Comparison of ENCODE assay signal across 16 cellular contexts in the genomic region with DNA sequence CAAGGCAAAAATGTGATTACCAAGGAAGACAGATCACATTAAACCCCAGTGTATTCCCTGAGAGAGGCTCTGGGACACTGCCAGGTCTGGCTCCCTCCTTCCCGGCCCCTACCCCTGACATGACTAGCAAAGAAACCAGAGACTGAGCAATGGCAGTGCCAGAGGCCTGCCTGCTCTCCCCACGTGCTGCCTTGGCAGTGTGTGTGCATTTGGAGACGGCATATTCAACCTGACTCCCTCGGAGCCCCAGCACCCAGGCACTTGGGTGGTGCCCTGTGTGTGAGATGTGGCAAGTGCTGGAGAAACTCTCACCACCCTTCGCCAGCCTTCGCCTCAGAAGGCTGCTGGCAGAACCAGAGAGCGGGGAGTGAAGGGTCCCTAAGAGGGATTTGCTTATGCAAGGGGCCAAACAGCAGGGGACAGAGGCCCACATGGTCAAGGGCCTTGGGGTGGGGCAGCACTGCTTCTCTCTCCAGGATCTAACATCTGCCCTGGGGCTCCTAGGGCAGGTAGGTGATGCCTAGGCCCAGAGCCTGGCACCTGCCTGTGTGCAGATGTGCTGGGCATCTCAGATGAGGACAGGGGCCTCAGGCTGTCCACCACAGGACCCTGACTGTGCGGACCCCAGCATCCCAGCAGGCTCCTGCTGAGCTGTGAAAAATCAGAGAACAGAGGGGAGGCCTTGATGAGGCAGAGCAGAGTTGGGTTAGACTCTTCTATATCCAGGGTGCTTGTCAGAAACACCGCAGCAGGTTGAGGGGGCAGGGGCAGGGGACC. TPM values are rescaled to one million over a fixed set of nuclear protein-coding genes. Genes with fewer than 3 reads are reported as not detected.
A peak's percentile ranks its signal among the peaks of the same experiment; 100 is the strongest.
DNase-seq lines count a peak whose midpoint lies in the region; ATAC-seq and TF ChIP-seq lines count a peak whose summit lies in the region.
"Had no signal": no experiment of that assay in that cellular context is flagged by ENCODE, and none has a peak within 500 bp of the region (broad histone marks: within the 10 kb centered on the region; RNA-seq: fewer than 3 reads in every experiment).

No MANE protein-coding gene starts in this region.

- no peak overlapping the region for H2AFZ ChIP-seq in H9 (ENCODE audit: low read length)
- H2AFZ ChIP-seq in osteoblast (ENCODE audit: low read length) = no peak overlapping the region

- H3K23me2 ChIP-seq in H9 (ENCODE audit: insufficient read length, low read depth, low read length, poor library complexity, severe bottlenecking) = no peaks in the 10 kb centered on the region

- no peaks in the 10 kb centered on the region for H3K9me3 Mint-ChIP-seq in H9
- H3K9me3 Mint-ChIP-seq in brain = no peaks in the 10 kb centered on the region
- H3K9me3 Mint-ChIP-seq: activated CD4-positive, alpha-beta T cell treated with anti-CD3 and anti-CD28 coated beads, Interleukin-2, amount 10 ng/mL, durations not matched to agents 24 days and 14 days; nephron; stimulated activated naive CD8-positive, alpha-beta T cell treated with anti-CD3 and anti-CD28 coated beads, Interleukin-15, Interleukin-2, amounts not matched to agents 100 ng/mL and 50 ng/mL, for 24 hours had no signal

- no peaks in the 10 kb centered on the region for H3K36me3 ChIP-seq in BLaER1 treated with 17β-estradiol and CSF1 and Interleukin-3, amounts not matched to agents 10 nM and 100 nM
- no peaks in the 10 kb centered on the region for H3K36me3 ChIP-seq in osteoblast (ENCODE audit: insufficient read depth, low read length)

- H3K36me3 Mint-ChIP-seq in H9 (ENCODE audit: insufficient read depth in 1 of 3, low read depth in 3 of 3) = no peaks in the 10 kb centered on the region; a peak in 1 of 7 replicates
- H3K36me3 Mint-ChIP-seq in brain = no peaks in the 10 kb centered on the region
- H3K36me3 Mint-ChIP-seq: activated CD8-positive, alpha-beta memory T cell treated with anti-CD3 and anti-CD28 coated beads, Interleukin-2, amount 10 ng/mL, durations not matched to agents 7 days and 5 days had no signal

- peaks cover 0 to 59% (median 0%) of the 10 kb centered on the region in 11 experiments; a peak in 7 of 22 replicates for H3K27me3 ChIP-seq in BLaER1 treated with 17β-estradiol and CSF1 and Interleukin-3, amounts not matched to agents 10 nM and 100 nM
- H3K27me3 ChIP-seq in H9 (ENCODE audit: insufficient read depth, low read length) (no peaks in the 10 kb centered on the region), osteoblast (ENCODE audit: insufficient read depth, low read length) (no peaks in the 10 kb centered on the region)

- H3K4me3 Mint-ChIP-seq in H9 = no peak overlapping the region; a peak in 1 of 5 replicates
- no peak overlapping the region for H3K4me3 Mint-ChIP-seq in brain
- H3K4me3 Mint-ChIP-seq: activated CD4-positive, alpha-beta T cell treated with anti-CD3 and anti-CD28 coated beads, Interleukin-2, amount 10 ng/mL, durations not matched to agents 24 days and 14 days; activated CD8-positive, alpha-beta memory T cell treated with anti-CD3 and anti-CD28 coated beads, Interleukin-2, amount 10 ng/mL, durations not matched to agents 7 days and 5 days; nephron; stimulated activated naive CD8-positive, alpha-beta T cell treated with anti-CD3 and anti-CD28 coated beads, Interleukin-15, Interleukin-2, amounts not matched to agents 100 ng/mL and 50 ng/mL, for 24 hours had no signal

- TF ChIP-seq CTCF in H9 (conservative IDR thresholded peaks at IDR 0.05) = no peak
- TF ChIP-seq CTCF in brain (conservative IDR thresholded peaks at IDR 0.05) = no peak
- TF ChIP-seq CTCF in osteoblast (IDR thresholded peaks at IDR 0.05; ENCODE audit: extremely low read depth, low read depth, low read length) = no peak

- peak overlapping the region in 3 of 11 experiments; percentile 26 to 48 (median 42); a peak in 3 of 22 replicates for H3K9ac ChIP-seq in BLaER1 treated with 17β-estradiol and CSF1 and Interleukin-3, amounts not matched to agents 10 nM and 100 nM
- H3K9ac ChIP-seq in H9 (ENCODE audit: extremely low read depth, insufficient read length, low read length) = no peak overlapping the region

- no peak overlapping the region; the same call in 1 of the 2 replicates for H3K14ac ChIP-seq in H9 (ENCODE audit: insufficient read depth, low read length)

- H2BK12ac ChIP-seq in H9 (ENCODE audit: insufficient read length, low read depth, low read length) = no peak overlapping the region

- peaks cover 22 to 23% of the 10 kb centered on the region in 2 experiments for H3K4me1 Mint-ChIP-seq in H9
- peaks cover 59% of the 10 kb centered on the region for H3K4me1 Mint-ChIP-seq in brain
- H3K4me1 Mint-ChIP-seq: activated CD8-positive, alpha-beta memory T cell treated with anti-CD3 and anti-CD28 coated beads, Interleukin-2, amount 10 ng/mL, durations not matched to agents 7 days and 5 days had no signal

- WGBS in H9 (ENCODE audit: extremely low coverage, insufficient read length, low lambda C conversion rate) = no CpG with 5 or more reads among the region's 9 CpGs

- H4K8ac ChIP-seq in H9 (replicated peaks; ENCODE audit: insufficient read length, low read depth, low read length) = no peak overlapping the region

- ATAC-seq in HG02970 (IDR thresholded peaks at IDR 0.05; ENCODE audit: low FRiP score, unreplicated experiment) = no peak
- ATAC-seq: activated CD8-positive, alpha-beta memory T cell treated with anti-CD3 and anti-CD28 coated beads, Interleukin-2, amount 10 ng/mL, durations not matched to agents 7 days and 5 days; HCT116 had no signal

- H2BK20ac ChIP-seq in H9 (ENCODE audit: low read depth, low read length, poor library complexity, severe bottlenecking) = no peak overlapping the region

- H3T11ph ChIP-seq in H9 (ENCODE audit: low read length) = no peak overlapping the region

- no peak overlapping the region for H3K23ac ChIP-seq in H9 (ENCODE audit: insufficient read length, low read depth, low read length)

- H3K4ac ChIP-seq in H9 (ENCODE audit: low read depth, low read length) = no peak overlapping the region

- H4K5ac ChIP-seq in H9 (ENCODE audit: insufficient read length, low read depth, low read length) = no peak overlapping the region

- no peak overlapping the region for H2AK5ac ChIP-seq in H9 (ENCODE audit: insufficient read length, low read length)

- peaks cover 65 to 87% (median 83%) of the 10 kb centered on the region in 10 experiments for H3K4me1 ChIP-seq in BLaER1 treated with 17β-estradiol and CSF1 and Interleukin-3, amounts not matched to agents 10 nM and 100 nM
- no peaks in the 10 kb centered on the region for H3K4me1 ChIP-seq in H9 (ENCODE audit: insufficient read depth, low read length)
- peaks cover 20% of the 10 kb centered on the region for H3K4me1 ChIP-seq in osteoblast (ENCODE audit: insufficient read depth, low read length)

- no peak overlapping the region for H2BK5ac ChIP-seq in H9 (ENCODE audit: insufficient read length, low read length)

- peaks cover 0 to 100% (median 37%) of the 10 kb centered on the region in 11 experiments; a peak in 19 of 22 replicates for H4K20me1 ChIP-seq in BLaER1 treated with 17β-estradiol and CSF1 and Interleukin-3, amounts not matched to agents 10 nM and 100 nM
- no peaks in the 10 kb centered on the region for H4K20me1 ChIP-seq in H9 (ENCODE audit: control insufficient read depth, insufficient read depth, insufficient read length)
- no peaks in the 10 kb centered on the region for H4K20me1 ChIP-seq in osteoblast (ENCODE audit: insufficient read depth, low read length)

- H3K9me3 ChIP-seq in BLaER1 treated with 17β-estradiol and CSF1 and Interleukin-3, amounts not matched to agents 10 nM and 100 nM (replicated peaks in 1 of 11) = no peaks in the 10 kb centered on the region
- H3K9me3 ChIP-seq in H9 (ENCODE audit: control insufficient read depth, low read depth, low read length) (no peaks in the 10 kb centered on the region), osteoblast (ENCODE audit: low read depth, low read length) (no peaks in the 10 kb centered on the region)

- H3K56ac ChIP-seq in H9 (ENCODE audit: insufficient read length, low read depth, low read length) = no peak overlapping the region

- no peak overlapping the region for H3K4me3 ChIP-seq in BLaER1 treated with 17β-estradiol and CSF1 and Interleukin-3, amounts not matched to agents 10 nM and 100 nM
- no peak overlapping the region for H3K4me3 ChIP-seq in osteoblast (ENCODE audit: insufficient read depth, low read length)

- peak overlapping the region; percentile 76 to 96 (median 90); a peak in 20 of 22 replicates for H3K4me2 ChIP-seq in BLaER1 treated with 17β-estradiol and CSF1 and Interleukin-3, amounts not matched to agents 10 nM and 100 nM
- H3K4me2 ChIP-seq in H9 (ENCODE audit: insufficient read depth, insufficient read length, low read length) (no peak overlapping the region), osteoblast (ENCODE audit: insufficient read depth, low read length) (no peak overlapping the region)

- no peak overlapping the region for H3K18ac ChIP-seq in H9 (ENCODE audit: insufficient read length, low read depth, low read length)

- H2BK15ac ChIP-seq in H9 (ENCODE audit: low read depth, low read length) = no peak overlapping the region

- no peak for DNase-seq in H9
- peak; percentile 76 for DNase-seq in osteoblast (ENCODE audit: insufficient read length, low spot score, missing footprints)
- no peak for DNase-seq in NK-92 treated with Interleukin-12 subunit alpha and Interleukin-12 subunit beta, amount 100 ng/mL, for 24 hours (lab: John Stamatoyannopoulos, UW)
- DNase-seq in medulla oblongata (ENCODE audit: extremely low spot score) = no peak
- DNase-seq in HT-29 (ENCODE audit: low spot score) = no peak
- DNase-seq: activated CD4-positive, alpha-beta T cell treated with anti-CD3 and anti-CD28 coated beads, Interleukin-2, amount 10 ng/mL, durations not matched to agents 24 days and 14 days; activated CD8-positive, alpha-beta memory T cell treated with anti-CD3 and anti-CD28 coated beads, Interleukin-2, amount 10 ng/mL, durations not matched to agents 7 days and 5 days; cortex of kidney; NCI-H1105 had no signal

- peak overlapping the region in 1 of 11 experiments; percentile 59; a peak in 2 of 22 replicates for H3K27ac ChIP-seq in BLaER1 treated with 17β-estradiol and CSF1 and Interleukin-3, amounts not matched to agents 10 nM and 100 nM
- H3K27ac ChIP-seq in H9 (ENCODE audit: insufficient read length, low read depth, low read length) = no peak overlapping the region
- no peak overlapping the region for H3K27ac ChIP-seq in osteoblast (ENCODE audit: low read depth, low read length)

- no peaks in the 10 kb centered on the region for H3K79me1 ChIP-seq in H9 (ENCODE audit: insufficient read depth, low read depth, low read length, poor library complexity, severe bottlenecking)

- no peak overlapping the region for H4K91ac ChIP-seq in H9 (ENCODE audit: insufficient read length, low read depth, low read length)

- H2BK120ac ChIP-seq in H9 (ENCODE audit: low read depth, low read length, poor library complexity, severe bottlenecking) = no peak overlapping the region

- H3K27me3 Mint-ChIP-seq in H9 (ENCODE audit: low read depth) (no peaks in the 10 kb centered on the region), brain (peaks cover 5% of the 10 kb centered on the region)
- H3K27me3 Mint-ChIP-seq: activated CD4-positive, alpha-beta T cell treated with anti-CD3 and anti-CD28 coated beads, Interleukin-2, amount 10 ng/mL, durations not matched to agents 24 days and 14 days; activated CD8-positive, alpha-beta memory T cell treated with anti-CD3 and anti-CD28 coated beads, Interleukin-2, amount 10 ng/mL, durations not matched to agents 7 days and 5 days; progenitor cell of endocrine pancreas; stimulated activated naive CD8-positive, alpha-beta T cell treated with anti-CD3 and anti-CD28 coated beads, Interleukin-15, Interleukin-2, amounts not matched to agents 100 ng/mL and 50 ng/mL, for 24 hours had no signal

- no peaks in the 10 kb centered on the region for H3K79me2 ChIP-seq in H9 (ENCODE audit: insufficient read depth, low read length)
- no peaks in the 10 kb centered on the region for H3K79me2 ChIP-seq in osteoblast (ENCODE audit: insufficient read depth, low read length)

- H3K27ac Mint-ChIP-seq in H9 (peak overlapping the region; percentile 36 to 72 (median 57); a peak in 4 of 7 replicates), brain (peak overlapping the region; percentile 79 to 97 (median 93))
- H3K27ac Mint-ChIP-seq: activated CD4-positive, alpha-beta T cell treated with anti-CD3 and anti-CD28 coated beads, Interleukin-2, amount 10 ng/mL, durations not matched to agents 24 days and 14 days; activated CD8-positive, alpha-beta memory T cell treated with anti-CD3 and anti-CD28 coated beads, Interleukin-2, amount 10 ng/mL, durations not matched to agents 7 days and 5 days; nephron; progenitor cell of endocrine pancreas; stimulated activated naive CD8-positive, alpha-beta T cell treated with anti-CD3 and anti-CD28 coated beads, Interleukin-15, Interleukin-2, amounts not matched to agents 100 ng/mL and 50 ng/mL, for 24 hours had no signal

RNA-seq across cellular contexts. Expression of gene PLXNA1, which starts 23.6 kb away (rescaled TPM):
- total RNA-seq in H9 (2021) (39.6 and 42.1 TPM in 2 replicates), osteoblast (91.3 and 107 TPM in 2 replicates)
- 22.2 TPM for polyA plus RNA-seq in brain (ENCODE audit: insufficient read depth, low read depth, low replicate concordance)
- 92.8 and 103 TPM in 2 replicates for total RNA-seq in HT-29 (2014; rRNA removed; shearing (Covaris generic))

Comparison
In these comparisons a context has a peak if more than half of its experiments do, and no peak if none do; other contexts are left out.
1. H3K4me2 ChIP-seq: peak in BLaER1 treated with 17β-estradiol and CSF1 and Interleukin-3, amounts not matched to agents 10 nM and 100 nM (11 of 11); none in H9 (single experiment) and osteoblast (single experiment).